In the genomic region with DNA sequence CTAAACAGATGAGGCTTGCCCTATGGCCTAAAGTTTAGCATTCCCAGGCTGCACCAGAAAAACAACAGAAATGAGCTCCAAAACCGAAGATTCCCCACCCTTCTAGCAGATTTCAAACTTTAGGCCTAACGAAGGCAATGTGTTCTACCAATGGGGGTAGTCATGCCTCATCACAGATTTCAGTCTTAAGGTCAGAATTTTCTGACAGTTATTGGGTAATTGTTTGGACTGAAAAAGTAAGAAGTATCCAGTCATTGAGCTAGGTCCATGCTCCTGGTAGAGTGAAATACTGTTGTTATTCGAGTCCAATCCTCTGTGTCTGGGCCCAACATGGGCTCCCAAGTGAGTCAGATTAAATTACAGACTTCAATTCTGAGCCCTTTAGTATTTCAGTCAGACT, we compare ENCODE assay signal across 28 cellular contexts.
"Had no signal": no experiment of that assay in that cellular context is flagged by ENCODE, and none has a peak within 500 bp of the region (broad histone marks: within the 10 kb centered on the region; RNA-seq: fewer than 3 reads in every experiment).

No MANE protein-coding gene starts in this region.

- H3K9me3 ChIP-seq: esophagus squamous epithelium, gastrocnemius medialis, heart left ventricle, ovary, psoas muscle, thoracic aorta, tibial nerve, upper lobe of left lung had no signal

- H3K4me3 ChIP-seq: esophagus squamous epithelium, gastrocnemius medialis, heart left ventricle, hepatocyte, lung, ovary, psoas muscle, skin epidermis, spleen, thoracic aorta, tibial nerve, upper lobe of left lung had no signal

- H3K27ac Mint-ChIP-seq: effector memory CD8-positive, alpha-beta T cell; memory B cell; natural killer cell; stimulated activated memory B cell treated with anti-CD40 and anti-IgM and Interleukin-4, amounts not matched to agents 10 μg/mL and 1 μg/mL and 100 μg/mL, for 72 hours had no signal

- H2AFZ ChIP-seq: hepatocyte had no signal

- H3K9me3 Mint-ChIP-seq: effector memory CD8-positive, alpha-beta T cell had no signal

- H3K27me3 ChIP-seq: esophagus squamous epithelium, gastrocnemius medialis, heart left ventricle, hepatocyte, ovary, spleen, tibial nerve, upper lobe of left lung had no signal

- ATAC-seq: effector memory CD8-positive, alpha-beta T cell; gastrocnemius medialis; heart left ventricle; left lobe of liver; natural killer cell; psoas muscle; right cardiac atrium; stimulated activated memory B cell treated with anti-CD40 and anti-IgM and Interleukin-4, amounts not matched to agents 10 μg/mL and 1 μg/mL and 100 μg/mL, for 72 hours; stimulated activated naive CD8-positive, alpha-beta T cell treated with anti-CD3 and anti-CD28 coated beads, Interleukin-15, Interleukin-2, amounts not matched to agents 100 U/mL and 50 U/mL, for 24 hours had no signal

- H3K36me3 Mint-ChIP-seq: memory B cell; natural killer cell; stimulated activated memory B cell treated with anti-CD40 and anti-IgM and Interleukin-4, amounts not matched to agents 10 μg/mL and 1 μg/mL and 100 μg/mL, for 72 hours had no signal

- H3K27ac ChIP-seq: esophagus squamous epithelium, gastrocnemius medialis, heart left ventricle, hepatocyte, ovary, psoas muscle, skin epidermis, spleen, thoracic aorta, upper lobe of left lung had no signal

- H3K27me3 Mint-ChIP-seq: stimulated activated memory B cell treated with anti-CD40 and anti-IgM and Interleukin-4, amounts not matched to agents 10 μg/mL and 1 μg/mL and 100 μg/mL, for 72 hours had no signal

- H3K4me2 ChIP-seq: hepatocyte had no signal

- H3K36me3 ChIP-seq: esophagus squamous epithelium, gastrocnemius medialis, heart left ventricle, ovary, spleen, thoracic aorta, tibial nerve, upper lobe of left lung had no signal

- H3K4me3 Mint-ChIP-seq: effector memory CD8-positive, alpha-beta T cell; memory B cell; natural killer cell; neural crest cell; stimulated activated memory B cell treated with anti-CD40 and anti-IgM and Interleukin-4, amounts not matched to agents 10 μg/mL and 1 μg/mL and 100 μg/mL, for 72 hours had no signal

- DNase-seq: cerebellar nuclear complex; cortex of kidney; effector memory CD8-positive, alpha-beta T cell; erythroblast; esophagus squamous epithelium; foreskin fibroblast; gastrocnemius medialis; heart left ventricle; kidney; natural killer cell; occipital lobe; ovary; posterior cingulate gyrus; psoas muscle; right cardiac atrium; spleen; stimulated activated CD4-positive, alpha-beta T cell treated with anti-CD3 and anti-CD28 coated beads, Interleukin-4, amount 100 ng/mL, for 4 hours; stimulated activated naive CD8-positive, alpha-beta T cell treated with anti-CD3 and anti-CD28 coated beads, Interleukin-15, Interleukin-2, amounts not matched to agents 100 U/mL and 50 U/mL, for 24 hours; upper lobe of left lung had no signal

- H3K4me1 ChIP-seq: esophagus squamous epithelium, gastrocnemius medialis, heart left ventricle, psoas muscle, spleen, upper lobe of left lung had no signal

- H3K4me1 Mint-ChIP-seq: memory B cell; natural killer cell; neural crest cell; stimulated activated memory B cell treated with anti-CD40 and anti-IgM and Interleukin-4, amounts not matched to agents 10 μg/mL and 1 μg/mL and 100 μg/mL, for 72 hours had no signal
